Comparison of ENCODE assay signal across 8 cellular contexts in genomic region chr18:46098616-46098933, GRCh38. TPM values are rescaled to one million over a fixed set of nuclear protein-coding genes. Genes with fewer than 3 reads are reported as not detected.
A peak's percentile ranks its signal among the peaks of the same experiment; 100 is the strongest.
DNase-seq lines count a peak whose midpoint lies in the region; ATAC-seq and TF ChIP-seq lines count a peak whose summit lies in the region.

No MANE protein-coding gene starts in this region.

- no peak for TF ChIP-seq EP300 in stomach (IDR thresholded peaks at IDR 0.05)

- H3K36me3 Mint-ChIP-seq in activated B cell treated with CpG ODN at 0.5 μM for 24 hours (ENCODE audit: low read depth), result peaks cover 21% of the 10 kb centered on the region

- intact Hi-C loops in activated B cell treated with CpG ODN at 0.5 μM for 24 hours (cut with micrococcal nuclease) (loop anchor here (1.0 kb wide), 3 partner anchors 75 to 152 kb away; partner anchors contain the start of gene EPG5), stomach (cut with DNase I; ENCODE audit: low total_unique reads) (no loop called here)

- TF ChIP-seq CTCF in activated B cell treated with CpG ODN at 0.5 μM for 24 hours (IDR thresholded peaks at IDR 0.05), result no peak
- no peak for TF ChIP-seq CTCF in stomach (IDR thresholded peaks at IDR 0.05)

- DNase-seq in NCI-H1092 treated with DMSO at 0.1 percent for 48 hours (lab: John Stamatoyannopoulos, UW) (peak; percentile 49), NCI-H1092 (lab: John Stamatoyannopoulos, UW) (no peak), activated B cell treated with CpG ODN at 0.5 μM for 24 hours (peak; percentile 46), iPS DF 6.9 (ENCODE audit: low read depth, low spot score) (no peak), stomach (no peak), GDM1 (lab: John Stamatoyannopoulos, UW) (no peak), NOMO-1 treated with DMSO at 0.1 percent for 48 hours (lab: John Stamatoyannopoulos, UW; ENCODE audit: unreplicated experiment) (no peak)

- CTCF ChIA-PET in activated B cell treated with CpG ODN at 0.5 μM for 24 hours (lab: Charles Lee), result interaction anchor here (1.4 to 1.7 kb wide), 2 partner anchors 25 to 76 kb away, joined by 4 to 8 read pairs; a partner anchor contains a TSS

- peaks cover 34% of the 10 kb centered on the region for H3K4me1 Mint-ChIP-seq in activated B cell treated with CpG ODN at 0.5 μM for 24 hours

- peak overlapping the region; percentile 97 for H3K27ac Mint-ChIP-seq in activated B cell treated with CpG ODN at 0.5 μM for 24 hours

- H3K27me3 Mint-ChIP-seq in activated B cell treated with CpG ODN at 0.5 μM for 24 hours, result no peaks in the 10 kb centered on the region

- ATAC-seq in activated B cell treated with CpG ODN at 0.5 μM for 24 hours (ENCODE audit: low read depth) (no peak), HG02571 (IDR thresholded peaks at IDR 0.05; ENCODE audit: unreplicated experiment) (no peak)

- H3K9me3 Mint-ChIP-seq in activated B cell treated with CpG ODN at 0.5 μM for 24 hours, result no peaks in the 10 kb centered on the region

- H3K4me1 ChIP-seq in iPS DF 6.9 (ENCODE audit: control insufficient read depth, insufficient read depth, low read length), result no peaks in the 10 kb centered on the region
- H3K4me1 ChIP-seq in stomach, result peaks cover 22 to 45% (median 35%) of the 10 kb centered on the region in 4 donors

- peak overlapping the region; percentile 97 for H3K4me3 Mint-ChIP-seq in activated B cell treated with CpG ODN at 0.5 μM for 24 hours

- H3K27ac ChIP-seq in iPS DF 6.9 (ENCODE audit: low read length) (no peak overlapping the region), stomach (peak overlapping the region; percentile 81 to 97 (median 93))

- H3K9me3 ChIP-seq in iPS DF 6.9 (ENCODE audit: control insufficient read depth, insufficient read depth, low read length), result no peaks in the 10 kb centered on the region
- no peaks in the 10 kb centered on the region for H3K9me3 ChIP-seq in stomach

- H3K36me3 ChIP-seq in iPS DF 6.9 (ENCODE audit: control insufficient read depth, insufficient read depth, low read length) (peaks cover 3% of the 10 kb centered on the region; the same call in 1 of the 2 replicates), stomach (peaks cover 7 to 16% (median 14%) of the 10 kb centered on the region in 4 donors)

- no peak for TF ChIP-seq POLR2A in stomach (IDR thresholded peaks at IDR 0.05)

- H3K4me3 ChIP-seq in iPS DF 6.9 (ENCODE audit: low read length) (peak overlapping the region; percentile 24; the same call in 1 of the 2 replicates), stomach (peak overlapping the region; percentile 72 to 98 (median 90))

- H3K27me3 ChIP-seq in iPS DF 6.9 (ENCODE audit: control insufficient read depth, insufficient read depth, low read length) (no peaks in the 10 kb centered on the region), stomach (no peaks in the 10 kb centered on the region)

- WGBS in iPS DF 6.9 (ENCODE audit: insufficient coverage, insufficient read length), result no CpG with 5 or more reads among the region's 16 CpGs
- 17 to 25% (median 22%) methylated on average over 16 of the region's 16 CpGs for WGBS in stomach, 5 donors

- POLR2A ChIA-PET in activated B cell treated with CpG ODN at 0.5 μM for 24 hours (lab: Charles Lee), result interaction anchor here (0.6 to 2.6 kb wide), 11 partner anchors 9 to 1375 kb away, joined by 3 to 14 read pairs (median 6); a partner anchor contains a TSS

RNA-seq across cellular contexts. Expression of gene ATP5F1A, which starts 0.5 kb away (rescaled TPM):
- total RNA-seq in activated B cell treated with CpG ODN at 0.5 μM for 24 hours, result 336 and 348 TPM in 2 replicates
- 100 to 1,000 TPM in 4 of 5 donors, 10 to 100 TPM in 1; 82.9 to 631 (median 583) TPM for total RNA-seq in stomach
- polyA plus RNA-seq in stomach, result 100 to 1,000 TPM; 275 to 406 (median 372) TPM

RNA-seq across cellular contexts. Expression of gene HAUS1, which starts 5.6 kb away (rescaled TPM):
- 34.6 and 39.5 TPM in 2 replicates for total RNA-seq in activated B cell treated with CpG ODN at 0.5 μM for 24 hours
- total RNA-seq in stomach, result 10 to 100 TPM in 2 of 5 donors, 1 to 10 TPM in 2, not detected in 1; 2.2 to 32.3 (median 16.7) TPM
- 10 to 100 TPM; 23.5 to 32.1 (median 28.6) TPM for polyA plus RNA-seq in stomach

RNA-seq across cellular contexts. Expression of gene PSTPIP2, which starts 26.5 kb away (rescaled TPM):
- 0.51 and 0.60 TPM in 2 replicates for total RNA-seq in activated B cell treated with CpG ODN at 0.5 μM for 24 hours
- 1 to 10 TPM; 1.2 to 7.8 (median 2.9) TPM for total RNA-seq in stomach
- polyA plus RNA-seq in stomach, result 10 to 100 TPM in 1 of 3 donors, 1 to 10 TPM in 2; 6.6 to 11.0 (median 9.2) TPM

Comparison
In these comparisons a context has a peak if more than half of its experiments do, and no peak if none do; other contexts are left out.
1. DNase-seq: peak in NCI-H1092 treated with DMSO at 0.1 percent for 48 hours (single experiment) and activated B cell treated with CpG ODN at 0.5 μM for 24 hours (single experiment); none in NCI-H1092 (single experiment), iPS DF 6.9 (single experiment), stomach (single experiment), GDM1 (single experiment) and NOMO-1 treated with DMSO at 0.1 percent for 48 hours (single experiment).